ENCODE assay signal across 22 cellular contexts in genomic region chr2:22634167-22634566, GRCh38.
"Had no signal": no experiment of that assay in that cellular context is flagged by ENCODE, and none has a peak within 500 bp of the region (broad histone marks: within the 10 kb centered on the region; RNA-seq: fewer than 3 reads in every experiment).

No MANE protein-coding gene starts in this region.

- H3K4me3 Mint-ChIP-seq: naive thymus-derived CD8-positive, alpha-beta T cell; nephron progenitor cell; stimulated activated naive CD8-positive, alpha-beta T cell treated with anti-CD3 and anti-CD28 coated beads, Interleukin-15, amount 100 ng/mL, for 72 hours had no signal

- FAIRE-seq: keratinocyte, small intestine had no signal

- H3K9me3 Mint-ChIP-seq: nephron progenitor cell had no signal

- H3K27me3 Mint-ChIP-seq: progenitor cell of endocrine pancreas; stimulated activated naive CD8-positive, alpha-beta T cell treated with anti-CD3 and anti-CD28 coated beads, Interleukin-15, amount 100 ng/mL, for 72 hours had no signal

- DNase-seq: dorsolateral prefrontal cortex; effector CD4-positive, alpha-beta T cell; head of caudate nucleus; left ventricle myocardium superior; lower lobe of right lung; naive thymus-derived CD8-positive, alpha-beta T cell; nephron progenitor cell; right lobe of liver; small intestine; stimulated activated CD4-positive, alpha-beta T cell treated with anti-CD3 and anti-CD28 coated beads, Interleukin-15, amount 100 ng/mL, for 24 hours; stimulated activated CD4-positive, alpha-beta T cell treated with anti-CD3 and anti-CD28 coated beads, Interleukin-2, amount 100 ng/mL, for 48 hours; stimulated activated CD8-positive, alpha-beta memory T cell treated with anti-CD3 and anti-CD28 coated beads, Interleukin-4, amount 100 ng/mL, for 48 hours; stimulated activated naive CD4-positive, alpha-beta T cell; stimulated activated naive CD8-positive, alpha-beta T cell treated with anti-CD3 and anti-CD28 coated beads, Interleukin-15, amount 100 ng/mL, for 72 hours; transverse colon; upper lobe of right lung had no signal

- H3K36me3 Mint-ChIP-seq: naive thymus-derived CD8-positive, alpha-beta T cell had no signal

- H3K4me3 ChIP-seq: dorsolateral prefrontal cortex, lower lobe of right lung, right lobe of liver, suprapubic skin, transverse colon, upper lobe of right lung, vagina had no signal

- H3K4me1 Mint-ChIP-seq: naive thymus-derived CD8-positive, alpha-beta T cell; nephron progenitor cell; stimulated activated naive CD8-positive, alpha-beta T cell treated with anti-CD3 and anti-CD28 coated beads, Interleukin-15, amount 100 ng/mL, for 72 hours had no signal

- ATAC-seq: left ventricle myocardium superior; lower lobe of right lung; naive thymus-derived CD8-positive, alpha-beta T cell; right lobe of liver; stimulated activated naive CD8-positive, alpha-beta T cell treated with anti-CD3 and anti-CD28 coated beads, Interleukin-15, amount 100 ng/mL, for 72 hours; upper lobe of right lung had no signal

- H3K9me3 ChIP-seq: lower lobe of right lung, neutrophil, right lobe of liver, suprapubic skin, transverse colon, upper lobe of right lung, vagina had no signal

- H3K4me1 ChIP-seq: lower lobe of right lung, parathyroid adenoma, right lobe of liver, suprapubic skin, transverse colon, upper lobe of right lung, vagina had no signal

- H3K27ac Mint-ChIP-seq: naive thymus-derived CD8-positive, alpha-beta T cell; nephron progenitor cell; progenitor cell of endocrine pancreas; stimulated activated naive CD8-positive, alpha-beta T cell treated with anti-CD3 and anti-CD28 coated beads, Interleukin-15, amount 100 ng/mL, for 72 hours had no signal

- H3K27me3 ChIP-seq: dorsolateral prefrontal cortex, neutrophil, right lobe of liver, suprapubic skin, transverse colon, upper lobe of right lung, vagina had no signal

- H3K36me3 ChIP-seq: lower lobe of right lung, neutrophil, right lobe of liver, suprapubic skin, transverse colon, upper lobe of right lung, vagina had no signal
